In genomic region chr16:57377080-57377841, GRCh38 we compare ENCODE assay signal across 1 cellular context.
TF ChIP-seq lines count a peak whose summit lies in the region.

No MANE protein-coding gene starts in this region.

TF ChIP-seq in GM12878, 131 proteins besides CTCF, POLR2A, EP300 and RAD21 (continued from another document and continues in another):
- TF ChIP-seq, protein P1, sequence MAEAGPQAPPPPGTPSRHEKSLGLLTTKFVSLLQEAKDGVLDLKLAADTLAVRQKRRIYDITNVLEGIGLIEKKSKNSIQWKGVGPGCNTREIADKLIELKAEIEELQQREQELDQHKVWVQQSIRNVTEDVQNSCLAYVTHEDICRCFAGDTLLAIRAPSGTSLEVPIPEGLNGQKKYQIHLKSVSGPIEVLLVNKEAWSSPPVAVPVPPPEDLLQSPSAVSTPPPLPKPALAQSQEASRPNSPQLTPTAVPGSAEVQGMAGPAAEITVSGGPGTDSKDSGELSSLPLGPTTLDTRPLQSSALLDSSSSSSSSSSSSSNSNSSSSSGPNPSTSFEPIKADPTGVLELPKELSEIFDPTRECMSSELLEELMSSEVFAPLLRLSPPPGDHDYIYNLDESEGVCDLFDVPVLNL (IDR thresholded peaks at IDR 0.05; ENCODE audit: low read depth, low read length), result no peak
- TF ChIP-seq CBX3 (IDR thresholded peaks at IDR 0.05; ENCODE audit: borderline replicate concordance, low read depth), result no peak
- TF ChIP-seq IRF3 (IDR thresholded peaks at IDR 0.05), result no peak
- TF ChIP-seq ZNF384 (IDR thresholded peaks at IDR 0.05; ENCODE audit: borderline replicate concordance, low read depth, low read length), result no peak
- no peak for TF ChIP-seq SIX5 (IDR thresholded peaks at IDR 0.05; ENCODE audit: low read depth, low read length, severe bottlenecking)
- peak; percentile 74 for TF ChIP-seq MTA2 (IDR thresholded peaks at IDR 0.05; ENCODE audit: low read depth)
- no peak for TF ChIP-seq ZNF207 (IDR thresholded peaks at IDR 0.05; ENCODE audit: borderline replicate concordance)
- peak; percentile 95 for TF ChIP-seq EED (IDR thresholded peaks at IDR 0.05; ENCODE audit: low read depth)
- peak; percentile 99 for TF ChIP-seq FOXM1 (IDR thresholded peaks at IDR 0.05; ENCODE audit: low read depth, low read length)
- no peak for TF ChIP-seq RCOR1 (conservative IDR thresholded peaks at IDR 0.05; ENCODE audit: low read depth, low read length)
- no peak for TF ChIP-seq CHD1 (IDR thresholded peaks at IDR 0.05; ENCODE audit: low read depth, low read length)
- peak; percentile 67; the same call in 1 of the 2 replicates for TF ChIP-seq BCL11A (IDR thresholded peaks at IDR 0.05; ENCODE audit: low read depth, low read length)
- TF ChIP-seq ZBTB4 (CRISPR knock-in tag; IDR thresholded peaks at IDR 0.05), result no peak
- TF ChIP-seq, protein P2, sequence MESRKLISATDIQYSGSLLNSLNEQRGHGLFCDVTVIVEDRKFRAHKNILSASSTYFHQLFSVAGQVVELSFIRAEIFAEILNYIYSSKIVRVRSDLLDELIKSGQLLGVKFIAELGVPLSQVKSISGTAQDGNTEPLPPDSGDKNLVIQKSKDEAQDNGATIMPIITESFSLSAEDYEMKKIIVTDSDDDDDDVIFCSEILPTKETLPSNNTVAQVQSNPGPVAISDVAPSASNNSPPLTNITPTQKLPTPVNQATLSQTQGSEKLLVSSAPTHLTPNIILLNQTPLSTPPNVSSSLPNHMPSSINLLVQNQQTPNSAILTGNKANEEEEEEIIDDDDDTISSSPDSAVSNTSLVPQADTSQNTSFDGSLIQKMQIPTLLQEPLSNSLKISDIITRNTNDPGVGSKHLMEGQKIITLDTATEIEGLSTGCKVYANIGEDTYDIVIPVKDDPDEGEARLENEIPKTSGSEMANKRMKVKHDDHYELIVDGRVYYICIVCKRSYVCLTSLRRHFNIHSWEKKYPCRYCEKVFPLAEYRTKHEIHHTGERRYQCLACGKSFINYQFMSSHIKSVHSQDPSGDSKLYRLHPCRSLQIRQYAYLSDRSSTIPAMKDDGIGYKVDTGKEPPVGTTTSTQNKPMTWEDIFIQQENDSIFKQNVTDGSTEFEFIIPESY (IDR thresholded peaks at IDR 0.05), result no peak
- 0 out of 2 replicates have a peak, but pooled peaks have one; percentile 56 for TF ChIP-seq IRF4 (IDR thresholded peaks at IDR 0.05; ENCODE audit: low read depth, low read length)
- no peak for TF ChIP-seq HSF1 (IDR thresholded peaks at IDR 0.05; ENCODE audit: low read depth, low read length)
- no peak for TF ChIP-seq TAF1 (IDR thresholded peaks at IDR 0.05; ENCODE audit: borderline replicate concordance, low read depth, low read length)
- peak; percentile 92 to 96 for TF ChIP-seq IKZF2 (IDR thresholded peaks at IDR 0.05)
- TF ChIP-seq RBBP5 (conservative IDR thresholded peaks at IDR 0.05), result no peak
- TF ChIP-seq ELK1 (IDR thresholded peaks at IDR 0.05; ENCODE audit: low read depth, low read length), result no peak
- TF ChIP-seq TCF7 (IDR thresholded peaks at IDR 0.05; ENCODE audit: borderline replicate concordance), result no peak; the same call in none of the 2 replicates
- no peak for TF ChIP-seq ZZZ3 (IDR thresholded peaks at IDR 0.05; ENCODE audit: control insufficient read depth, insufficient read length, low read depth)
- TF ChIP-seq DPF2 (IDR thresholded peaks at IDR 0.05), result peak; percentile 89
- TF ChIP-seq SMAD1 (IDR thresholded peaks at IDR 0.05; ENCODE audit: low read depth, partially characterized antibody), result no peak
- TF ChIP-seq TCF3 (IDR thresholded peaks at IDR 0.05; ENCODE audit: borderline replicate concordance, insufficient read depth, low read depth, low read length), result 0 out of 2 replicates have a peak, but pooled peaks have one; percentile 42
- TF ChIP-seq, protein P3, sequence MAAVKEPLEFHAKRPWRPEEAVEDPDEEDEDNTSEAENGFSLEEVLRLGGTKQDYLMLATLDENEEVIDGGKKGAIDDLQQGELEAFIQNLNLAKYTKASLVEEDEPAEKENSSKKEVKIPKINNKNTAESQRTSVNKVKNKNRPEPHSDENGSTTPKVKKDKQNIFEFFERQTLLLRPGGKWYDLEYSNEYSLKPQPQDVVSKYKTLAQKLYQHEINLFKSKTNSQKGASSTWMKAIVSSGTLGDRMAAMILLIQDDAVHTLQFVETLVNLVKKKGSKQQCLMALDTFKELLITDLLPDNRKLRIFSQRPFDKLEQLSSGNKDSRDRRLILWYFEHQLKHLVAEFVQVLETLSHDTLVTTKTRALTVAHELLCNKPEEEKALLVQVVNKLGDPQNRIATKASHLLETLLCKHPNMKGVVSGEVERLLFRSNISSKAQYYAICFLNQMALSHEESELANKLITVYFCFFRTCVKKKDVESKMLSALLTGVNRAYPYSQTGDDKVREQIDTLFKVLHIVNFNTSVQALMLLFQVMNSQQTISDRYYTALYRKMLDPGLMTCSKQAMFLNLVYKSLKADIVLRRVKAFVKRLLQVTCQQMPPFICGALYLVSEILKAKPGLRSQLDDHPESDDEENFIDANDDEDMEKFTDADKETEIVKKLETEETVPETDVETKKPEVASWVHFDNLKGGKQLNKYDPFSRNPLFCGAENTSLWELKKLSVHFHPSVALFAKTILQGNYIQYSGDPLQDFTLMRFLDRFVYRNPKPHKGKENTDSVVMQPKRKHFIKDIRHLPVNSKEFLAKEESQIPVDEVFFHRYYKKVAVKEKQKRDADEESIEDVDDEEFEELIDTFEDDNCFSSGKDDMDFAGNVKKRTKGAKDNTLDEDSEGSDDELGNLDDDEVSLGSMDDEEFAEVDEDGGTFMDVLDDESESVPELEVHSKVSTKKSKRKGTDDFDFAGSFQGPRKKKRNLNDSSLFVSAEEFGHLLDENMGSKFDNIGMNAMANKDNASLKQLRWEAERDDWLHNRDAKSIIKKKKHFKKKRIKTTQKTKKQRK (IDR thresholded peaks at IDR 0.05; ENCODE audit: low read depth, low read length), result no peak
- TF ChIP-seq BMI1 (IDR thresholded peaks at IDR 0.05; ENCODE audit: borderline replicate concordance), result no peak
- TF ChIP-seq SP1 (IDR thresholded peaks at IDR 0.05; ENCODE audit: low read depth, low read length), result peak; percentile 26
- TF ChIP-seq ZBTB11 (CRISPR knock-in tag; IDR thresholded peaks at IDR 0.05), result no peak
- no peak for TF ChIP-seq RB1 (IDR thresholded peaks at IDR 0.05; ENCODE audit: borderline replicate concordance)
- TF ChIP-seq, protein P4, sequence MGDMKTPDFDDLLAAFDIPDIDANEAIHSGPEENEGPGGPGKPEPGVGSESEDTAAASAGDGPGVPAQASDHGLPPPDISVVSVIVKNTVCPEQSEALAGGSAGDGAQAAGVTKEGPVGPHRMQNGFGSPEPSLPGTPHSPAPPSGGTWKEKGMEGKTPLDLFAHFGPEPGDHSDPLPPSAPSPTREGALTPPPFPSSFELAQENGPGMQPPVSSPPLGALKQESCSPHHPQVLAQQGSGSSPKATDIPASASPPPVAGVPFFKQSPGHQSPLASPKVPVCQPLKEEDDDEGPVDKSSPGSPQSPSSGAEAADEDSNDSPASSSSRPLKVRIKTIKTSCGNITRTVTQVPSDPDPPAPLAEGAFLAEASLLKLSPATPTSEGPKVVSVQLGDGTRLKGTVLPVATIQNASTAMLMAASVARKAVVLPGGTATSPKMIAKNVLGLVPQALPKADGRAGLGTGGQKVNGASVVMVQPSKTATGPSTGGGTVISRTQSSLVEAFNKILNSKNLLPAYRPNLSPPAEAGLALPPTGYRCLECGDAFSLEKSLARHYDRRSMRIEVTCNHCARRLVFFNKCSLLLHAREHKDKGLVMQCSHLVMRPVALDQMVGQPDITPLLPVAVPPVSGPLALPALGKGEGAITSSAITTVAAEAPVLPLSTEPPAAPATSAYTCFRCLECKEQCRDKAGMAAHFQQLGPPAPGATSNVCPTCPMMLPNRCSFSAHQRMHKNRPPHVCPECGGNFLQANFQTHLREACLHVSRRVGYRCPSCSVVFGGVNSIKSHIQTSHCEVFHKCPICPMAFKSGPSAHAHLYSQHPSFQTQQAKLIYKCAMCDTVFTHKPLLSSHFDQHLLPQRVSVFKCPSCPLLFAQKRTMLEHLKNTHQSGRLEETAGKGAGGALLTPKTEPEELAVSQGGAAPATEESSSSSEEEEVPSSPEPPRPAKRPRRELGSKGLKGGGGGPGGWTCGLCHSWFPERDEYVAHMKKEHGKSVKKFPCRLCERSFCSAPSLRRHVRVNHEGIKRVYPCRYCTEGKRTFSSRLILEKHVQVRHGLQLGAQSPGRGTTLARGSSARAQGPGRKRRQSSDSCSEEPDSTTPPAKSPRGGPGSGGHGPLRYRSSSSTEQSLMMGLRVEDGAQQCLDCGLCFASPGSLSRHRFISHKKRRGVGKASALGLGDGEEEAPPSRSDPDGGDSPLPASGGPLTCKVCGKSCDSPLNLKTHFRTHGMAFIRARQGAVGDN (IDR thresholded peaks at IDR 0.05), result no peak
- peak in 1 of 2 experiments; percentile 84; a peak in 2 of 4 replicates for TF ChIP-seq ETV6 (conservative IDR thresholded peaks at IDR 0.05 in 1 of 2, IDR thresholded peaks at IDR 0.05 in 1 of 2; ENCODE audit: borderline replicate concordance in 1 of 2, low read depth in 1 of 2)
- TF ChIP-seq MYC (IDR thresholded peaks at IDR 0.05; ENCODE audit: insufficient read depth, insufficient read length, insufficient replicate concordance, low read length, severe bottlenecking), result no peak
- TF ChIP-seq MXI1 (IDR thresholded peaks at IDR 0.05; ENCODE audit: low read depth, low read length), result no peak
